ENCODE assay signal across 9 cellular contexts in genomic region chr9:124774131-124774978, GRCh38. TPM values are rescaled to one million over a fixed set of nuclear protein-coding genes. Genes with fewer than 3 reads are reported as not detected.
A peak's percentile ranks its signal among the peaks of the same experiment; 100 is the strongest.
DNase-seq lines count a peak whose midpoint lies in the region; ATAC-seq and TF ChIP-seq lines count a peak whose summit lies in the region.
"Had no signal": no experiment of that assay in that cellular context is flagged by ENCODE, and none has a peak within 500 bp of the region (broad histone marks: within the 10 kb centered on the region; RNA-seq: fewer than 3 reads in every experiment).

No MANE protein-coding gene starts in this region.

- H3K27me3 Mint-ChIP-seq in T-cell: peaks cover 45 to 61% of the 10 kb centered on the region in 2 donors
- peaks cover 48% of the 10 kb centered on the region for H3K27me3 Mint-ChIP-seq in activated naive CD8-positive, alpha-beta T cell treated with anti-CD3 and anti-CD28 coated beads, Interleukin-2, amount 50 U/mL, for 24 hours

- CTCF ChIA-PET in T-cell (lab: Charles Lee): interaction anchor here (0.6 to 2.4 kb wide), 9 partner anchors 10 to 124 kb away, joined by 3 to 13 read pairs (median 4); partner anchors contain the start of gene WDR38 (in 2 of the 2)

- in situ Hi-C loops in GM13977 (cut with MboI; ENCODE audit: low pct_unique_long_range_greater_than_20kb, low sequenced_read_pairs, unreplicated experiment): loop anchor here (5.0 to 25.0 kb wide), 2 partner anchors 78 to 363 kb away; partner anchors contain the start of genes SCAI and WDR38

- POLR2A ChIA-PET in T-cell (lab: Charles Lee): interaction anchor here in 1 of 2 donors (0.6 kb wide), 1 partner anchor 477 kb away, joined by 7 read pairs; no protein-coding TSS in a partner anchor

- peaks cover 44 to 47% (median 47%) of the 10 kb centered on the region in 3 donors for H3K4me1 Mint-ChIP-seq in T-cell
- H3K4me1 Mint-ChIP-seq in activated naive CD8-positive, alpha-beta T cell treated with anti-CD3 and anti-CD28 coated beads, Interleukin-2, amount 50 U/mL, for 24 hours: peaks cover 43% of the 10 kb centered on the region

- ATAC-seq in T-cell (replicated peaks in 1 of 4) (no peak), left ventricle myocardium superior (peak; percentile 14)
- ATAC-seq in activated naive CD8-positive, alpha-beta T cell treated with anti-CD3 and anti-CD28 coated beads, Interleukin-2, amount 50 U/mL, for 24 hours: no peak

- peak overlapping the region in 2 of 3 donors; percentile 14 to 40 for H3K4me3 Mint-ChIP-seq in T-cell
- no peak overlapping the region for H3K4me3 Mint-ChIP-seq in activated naive CD8-positive, alpha-beta T cell treated with anti-CD3 and anti-CD28 coated beads, Interleukin-2, amount 50 U/mL, for 24 hours
- H3K4me3 Mint-ChIP-seq: stimulated activated naive CD8-positive, alpha-beta T cell treated with anti-CD3 and anti-CD28 coated beads, Interleukin-15, Interleukin-2, amounts not matched to agents 100 ng/mL and 50 ng/mL, for 24 hours had no signal

- peak; percentile 85 for TF ChIP-seq CTCF in GM13977 (IDR thresholded peaks at IDR 0.05; ENCODE audit: extremely low read depth, insufficient read depth, missing control alignments)
- peak; percentile 84 for TF ChIP-seq CTCF in retinal pigment epithelial cell (conservative IDR thresholded peaks at IDR 0.05; ENCODE audit: low read depth, low read length)

- DNase-seq in 8988T (peak; percentile 94), GM13977 (ENCODE audit: low spot score) (peak; percentile 90), NCI-H1105 (lab: John Stamatoyannopoulos, UW) (peak; percentile 19), T-cell (peak; percentile 50 to 82 (median 72)), left ventricle myocardium superior (peak; percentile 90), retinal pigment epithelial cell (ENCODE audit: low read depth) (no peak), amniotic stem cell (lab: John Stamatoyannopoulos, UW) (no peak)
- peak; percentile 90 for DNase-seq in activated naive CD8-positive, alpha-beta T cell treated with anti-CD3 and anti-CD28 coated beads, Interleukin-2, amount 50 U/mL, for 24 hours

- no peaks in the 10 kb centered on the region for H3K36me3 Mint-ChIP-seq in T-cell
- no peaks in the 10 kb centered on the region for H3K36me3 Mint-ChIP-seq in activated naive CD8-positive, alpha-beta T cell treated with anti-CD3 and anti-CD28 coated beads, Interleukin-2, amount 50 U/mL, for 24 hours (ENCODE audit: low read depth)

- no peaks in the 10 kb centered on the region for H3K9me3 Mint-ChIP-seq in T-cell
- no peaks in the 10 kb centered on the region for H3K9me3 Mint-ChIP-seq in activated naive CD8-positive, alpha-beta T cell treated with anti-CD3 and anti-CD28 coated beads, Interleukin-2, amount 50 U/mL, for 24 hours
- H3K9me3 Mint-ChIP-seq: stimulated activated naive CD8-positive, alpha-beta T cell treated with anti-CD3 and anti-CD28 coated beads, Interleukin-15, Interleukin-2, amounts not matched to agents 100 ng/mL and 50 ng/mL, for 24 hours had no signal

- peak overlapping the region in 1 of 2 donors; percentile 65 for H3K27ac Mint-ChIP-seq in T-cell
- H3K27ac Mint-ChIP-seq in activated naive CD8-positive, alpha-beta T cell treated with anti-CD3 and anti-CD28 coated beads, Interleukin-2, amount 50 U/mL, for 24 hours: no peak overlapping the region
- H3K27ac Mint-ChIP-seq: stimulated activated naive CD8-positive, alpha-beta T cell treated with anti-CD3 and anti-CD28 coated beads, Interleukin-15, Interleukin-2, amounts not matched to agents 100 ng/mL and 50 ng/mL, for 24 hours had no signal

- intact Hi-C loops in left ventricle myocardium superior (cut with micrococcal nuclease): loop anchor here (5.0 to 10.0 kb wide), 2 partner anchors 78 to 370 kb away; partner anchors contain the start of genes SCAI and WDR38

- no peak overlapping the region for H3K4me3 ChIP-seq in retinal pigment epithelial cell (ENCODE audit: low read length)

RNA-seq across cellular contexts. Expression of gene OLFML2A, which starts 2.6 kb away (rescaled TPM):
- total RNA-seq in T-cell (under 1 TPM in 3 of 5 donors, not detected in 2; 0.07 to 0.18 (median 0.13) TPM), left ventricle myocardium superior (38.0 TPM)

RNA-seq across cellular contexts. Expression of gene NR6A1, which starts 3.2 kb away (rescaled TPM):
- total RNA-seq in T-cell (under 1 TPM in 4 of 5 donors, not detected in 1; 0.19 to 0.50 (median 0.40) TPM), left ventricle myocardium superior (1.9 TPM)

Comparison
In these comparisons a context has a peak if more than half of its experiments do, and no peak if none do; other contexts are left out.
1. DNase-seq: peak in 8988T (single experiment), GM13977 (single experiment), NCI-H1105 (single experiment), T-cell (34 of 34), activated naive CD8-positive, alpha-beta T cell treated with anti-CD3 and anti-CD28 coated beads, Interleukin-2, amount 50 U/mL, for 24 hours (single experiment) and left ventricle myocardium superior (single experiment); none in retinal pigment epithelial cell (single experiment) and amniotic stem cell (single experiment).
2. RNA of gene OLFML2A, which starts 2.6 kb away (total RNA-seq): 38.0 TPM in left ventricle myocardium superior (single experiment); 0.07 to 0.18 TPM in T-cell; every median in the first group is over 10 times any median in the second.